Comparison of ENCODE assay signal across 10 cellular contexts in genomic region chr1:119080586-119080985, GRCh38. TPM values are rescaled to one million over a fixed set of nuclear protein-coding genes. Genes with fewer than 3 reads are reported as not detected.
A peak's percentile ranks its signal among the peaks of the same experiment; 100 is the strongest.
DNase-seq lines count a peak whose midpoint lies in the region; ATAC-seq, FAIRE-seq and TF ChIP-seq lines count a peak whose summit lies in the region.
"Had no signal": no experiment of that assay in that cellular context is flagged by ENCODE, and none has a peak within 500 bp of the region (broad histone marks: within the 10 kb centered on the region; RNA-seq: fewer than 3 reads in every experiment).

No MANE protein-coding gene starts in this region.

- H3K36me3 ChIP-seq in upper lobe of right lung (no peaks in the 10 kb centered on the region), kidney (ENCODE audit: control insufficient read depth in 1 of 2, insufficient read depth in 2 of 2, low read length in 2 of 2) (no peaks in the 10 kb centered on the region)

- ATAC-seq in upper lobe of right lung = peak; percentile 82

- H3K27me3 ChIP-seq in upper lobe of right lung = no peaks in the 10 kb centered on the region

- TF ChIP-seq CTCF in astrocyte of the cerebellum (IDR thresholded peaks at IDR 0.05; ENCODE audit: low read depth, low read length, missing control alignments) (no peak), upper lobe of right lung (IDR thresholded peaks at IDR 0.05) (no peak), kidney (IDR thresholded peaks at IDR 0.05; ENCODE audit: borderline replicate concordance, extremely low read depth, insufficient read depth) (no peak)

- H3K4me3 ChIP-seq in astrocyte of the cerebellum (ENCODE audit: low read depth, low read length) = peak overlapping the region; percentile 0
- H3K4me3 ChIP-seq in upper lobe of right lung = no peak overlapping the region
- H3K4me3 ChIP-seq in kidney (ENCODE audit: low read length in 2 of 2) = no peak overlapping the region

- FAIRE-seq in kidney (lab: Jason Lieb, UNC) = no peak

- in situ Hi-C loops in astrocyte of the cerebellum (cut with HindIII; ENCODE audit: low sequenced_read_pairs) = no loop called here

- H3K27ac ChIP-seq in upper lobe of right lung (no peak overlapping the region), kidney (ENCODE audit: low read depth in 2 of 2, low read length in 2 of 2) (no peak overlapping the region)

- no peaks in the 10 kb centered on the region for H3K4me1 ChIP-seq in upper lobe of right lung
- peaks cover 0 to 4% of the 10 kb centered on the region in 2 donors for H3K4me1 ChIP-seq in kidney (ENCODE audit: control insufficient read depth in 1 of 2, insufficient read depth in 1 of 2, low read depth in 1 of 2, low read length in 2 of 2)

- no peaks in the 10 kb centered on the region for H3K9me3 ChIP-seq in upper lobe of right lung
- no peaks in the 10 kb centered on the region for H3K9me3 ChIP-seq in kidney (ENCODE audit: control insufficient read depth in 1 of 2, low read length in 2 of 2)

- intact Hi-C loops in upper lobe of right lung (cut with DNase I) = no loop called here
- intact Hi-C loops in kidney (cut with DNase I) = no loop called here

- DNase-seq in HT1080 (ENCODE audit: low read depth) = peak; percentile 96
- DNase-seq in astrocyte of the cerebellum (ENCODE audit: low read depth) = peak; percentile 100
- DNase-seq in iPS-NIHi7 (ENCODE audit: extremely low spot score) = peak; percentile 56
- no peak for DNase-seq in upper lobe of right lung
- DNase-seq in cortex of kidney (lab: John Stamatoyannopoulos, UW) = no peak
- DNase-seq in kidney = no peak
- no peak for DNase-seq in Ammon's horn (ENCODE audit: low spot score)
- DNase-seq: head of caudate nucleus, NCI-H2029 treated with DMSO at 0.1 percent for 48 hours, T-helper 2 cell had no signal

- no peak overlapping the region for H3K9ac ChIP-seq in kidney (ENCODE audit: low read length in 2 of 2)

RNA-seq across cellular contexts. Expression of gene WARS2, which starts 59.9 kb away (rescaled TPM):
- 13.8 and 14.5 TPM in 2 replicates for total RNA-seq in HT1080 (2014; rRNA removed; shearing (Covaris generic))
- polyA plus RNA-seq in HT1080 (2015; cell fraction: cytosol; rRNA removed) = 9.7 and 9.9 TPM in 2 replicates
- polyA plus RNA-seq in HT1080 (2015; cell fraction: nucleus; rRNA removed) = 7.7 and 9.4 TPM in 2 replicates
- total RNA-seq in upper lobe of right lung (13.4 TPM), kidney (14.8 TPM)
- polyA plus RNA-seq in kidney (ENCODE audit: insufficient read depth, low read depth, low replicate concordance) = 13.9 TPM

Comparison
In these comparisons a context has a peak if more than half of its experiments do, and no peak if none do; other contexts are left out.
1. DNase-seq: peak in HT1080 (single experiment), astrocyte of the cerebellum (single experiment) and iPS-NIHi7 (single experiment); none in upper lobe of right lung (single experiment), cortex of kidney (single experiment), kidney (single experiment) and Ammon's horn (single experiment).